15 cellular contexts compared by ENCODE assay signal in genomic region chr11:91850533-91851305, GRCh38.
"Had no signal": no experiment of that assay in that cellular context is flagged by ENCODE, and none has a peak within 500 bp of the region (broad histone marks: within the 10 kb centered on the region; RNA-seq: fewer than 3 reads in every experiment).

No MANE protein-coding gene starts in this region.

- H3K27ac Mint-ChIP-seq: activated naive CD4-positive, alpha-beta T cell treated with anti-CD3 and anti-CD28 coated beads, Interleukin-2, amount 10 ng/mL, durations not matched to agents 7 days and 5 days; activated T-helper 17 cell treated with anti-CD3 and anti-CD28 coated beads, Interleukin-2, amount 50 U/mL, for 72 hours; memory B cell; nephron progenitor cell; stimulated activated effector memory CD8-positive, alpha-beta T cell treated with anti-CD3 and anti-CD28 coated beads, Interleukin-12 subunit alpha, Interleukin-12 subunit beta, amount 100 ng/mL, for 72 hours; T-helper 2 cell treated with Interferon-gamma antibody and Interleukin-4, amounts not matched to agents 5 μg/mL and 100 μg/mL, for 36 hours had no signal

- H3K4me1 Mint-ChIP-seq: activated naive CD4-positive, alpha-beta T cell treated with anti-CD3 and anti-CD28 coated beads, Interleukin-2, amount 10 ng/mL, durations not matched to agents 7 days and 5 days; activated T-helper 17 cell treated with anti-CD3 and anti-CD28 coated beads, Interleukin-2, amount 50 U/mL, for 72 hours; memory B cell; nephron progenitor cell; stimulated activated effector memory CD8-positive, alpha-beta T cell treated with anti-CD3 and anti-CD28 coated beads, Interleukin-12 subunit alpha, Interleukin-12 subunit beta, amount 100 ng/mL, for 72 hours had no signal

- H3K36me3 ChIP-seq: left ventricle myocardium inferior, ovary, thoracic aorta had no signal

- H3K4me3 Mint-ChIP-seq: activated naive CD4-positive, alpha-beta T cell treated with anti-CD3 and anti-CD28 coated beads, Interleukin-2, amount 10 ng/mL, durations not matched to agents 7 days and 5 days; activated T-helper 17 cell treated with anti-CD3 and anti-CD28 coated beads, Interleukin-2, amount 50 U/mL, for 72 hours; memory B cell; nephron progenitor cell; stimulated activated effector memory CD8-positive, alpha-beta T cell treated with anti-CD3 and anti-CD28 coated beads, Interleukin-12 subunit alpha, Interleukin-12 subunit beta, amount 100 ng/mL, for 72 hours; T-helper 2 cell treated with Interferon-gamma antibody and Interleukin-4, amounts not matched to agents 5 μg/mL and 100 μg/mL, for 36 hours had no signal

- H3K36me3 Mint-ChIP-seq: activated naive CD4-positive, alpha-beta T cell treated with anti-CD3 and anti-CD28 coated beads, Interleukin-2, amount 10 ng/mL, durations not matched to agents 7 days and 5 days; memory B cell; stimulated activated effector memory CD8-positive, alpha-beta T cell treated with anti-CD3 and anti-CD28 coated beads, Interleukin-12 subunit alpha, Interleukin-12 subunit beta, amount 100 ng/mL, for 72 hours had no signal

- DNase-seq: activated CD4-positive, alpha-beta T cell treated with anti-CD3 and anti-CD28 coated beads, Interleukin-2, amount 50 U/mL, for 4 hours; activated naive CD4-positive, alpha-beta T cell treated with anti-CD3 and anti-CD28 coated beads, Interleukin-2, amount 10 ng/mL, durations not matched to agents 7 days and 5 days; dorsolateral prefrontal cortex; kidney; left ventricle myocardium inferior; nephron progenitor cell; ovary; stimulated activated CD4-positive, alpha-beta T cell treated with anti-CD3 and anti-CD28 coated beads, Interleukin-12 subunit alpha, Interleukin-12 subunit beta, amount 100 ng/mL, for 4 hours had no signal

- H3K27ac ChIP-seq: left ventricle myocardium inferior, ovary, thoracic aorta had no signal

- H3K27me3 ChIP-seq: dorsolateral prefrontal cortex, ovary had no signal

- ATAC-seq: activated CD4-positive, CD25-positive, alpha-beta regulatory T cell treated with anti-CD3 and anti-CD28 coated beads, Interleukin-2, amount 50 U/mL, for 24 hours; activated T-helper 17 cell treated with anti-CD3 and anti-CD28 coated beads, Interleukin-2, amount 50 U/mL, for 72 hours; stimulated activated effector memory CD8-positive, alpha-beta T cell treated with anti-CD3 and anti-CD28 coated beads, Interleukin-12 subunit alpha, Interleukin-12 subunit beta, amount 100 ng/mL, for 72 hours had no signal

- H3K9me3 Mint-ChIP-seq: nephron progenitor cell had no signal

- H3K9me3 ChIP-seq: left ventricle myocardium inferior, ovary, thoracic aorta had no signal

- H3K4me3 ChIP-seq: left ventricle myocardium inferior, ovary, thoracic aorta had no signal

- H3K27me3 Mint-ChIP-seq: activated naive CD4-positive, alpha-beta T cell treated with anti-CD3 and anti-CD28 coated beads, Interleukin-2, amount 10 ng/mL, durations not matched to agents 7 days and 5 days; activated T-helper 17 cell treated with anti-CD3 and anti-CD28 coated beads, Interleukin-2, amount 50 U/mL, for 72 hours; memory B cell had no signal

- FAIRE-seq: endometrium, kidney had no signal
